In the genomic region with DNA sequence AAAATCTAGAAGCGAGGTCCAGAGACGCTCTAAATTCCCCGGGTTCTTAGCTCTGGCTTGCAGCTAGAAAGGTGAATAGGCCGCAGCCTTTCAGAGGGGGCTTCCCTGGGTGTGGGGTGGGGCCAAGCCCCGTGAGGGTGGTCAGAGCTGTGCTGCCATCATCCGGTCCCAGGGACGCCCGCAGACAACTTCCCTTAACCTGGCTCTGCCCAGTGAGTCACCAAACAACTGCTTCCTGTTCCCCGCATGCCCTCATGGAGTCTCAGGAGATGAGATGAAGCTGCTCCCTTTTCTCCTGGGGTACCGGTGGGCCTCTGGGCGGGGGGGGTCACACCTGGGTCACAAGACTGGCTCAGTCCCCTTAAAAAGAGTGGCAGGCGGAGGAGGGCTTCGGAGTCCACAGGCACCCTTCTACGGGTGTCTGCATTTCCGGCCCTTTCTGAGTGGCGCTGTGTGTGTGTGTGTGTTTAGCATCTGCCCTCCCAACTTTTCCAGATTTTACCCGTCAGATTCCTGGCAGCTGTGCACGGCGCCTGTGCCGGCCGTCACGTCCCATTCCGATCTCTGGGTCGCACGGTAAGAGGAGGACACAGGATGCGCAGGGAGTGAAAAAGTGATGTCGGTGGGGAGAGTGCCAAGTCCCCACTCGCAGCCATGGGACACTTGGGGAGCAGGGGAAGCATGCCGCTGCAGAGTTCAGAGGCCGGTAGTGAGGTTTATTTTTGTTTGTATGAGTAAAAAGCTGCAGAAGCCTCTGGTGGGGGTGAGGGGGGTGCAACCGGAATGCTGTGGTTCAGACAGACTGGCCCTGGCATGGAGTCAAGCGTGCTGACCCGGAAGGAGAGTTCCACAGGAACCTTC, we compare ENCODE assay signal across 10 cellular contexts. TPM values are rescaled to one million over a fixed set of nuclear protein-coding genes. Genes with fewer than 3 reads are reported as not detected.
DNase-seq lines count a peak whose midpoint lies in the region; ATAC-seq, FAIRE-seq and TF ChIP-seq lines count a peak whose summit lies in the region.
"Had no signal": no experiment of that assay in that cellular context is flagged by ENCODE, and none has a peak within 500 bp of the region (broad histone marks: within the 10 kb centered on the region; RNA-seq: fewer than 3 reads in every experiment).

No MANE protein-coding gene starts in this region.

- H2BK20ac ChIP-seq in H1 (ENCODE audit: low read length): no peak overlapping the region

- no peak overlapping the region; the same call in 1 of the 2 replicates for H3K18ac ChIP-seq in H1 (ENCODE audit: extremely low read depth, low read length)

- H3K36me3 ChIP-seq in H1 (ENCODE audit: control insufficient read depth in 2 of 4, insufficient read depth in 4 of 4, low read length in 3 of 4): 0 out of 8 replicates have a peak, but pooled peaks cover 0 to under 1% (median 0%) of the 10 kb centered on the region in 4 experiments

- 93% methylated on average over 33 of the region's 33 CpGs; no CpG with 5 or more reads in 1 of the 2 experiments for WGBS in H1 (ENCODE audit: extremely low coverage in 1 of 2, insufficient coverage in 1 of 2, insufficient read length in 1 of 2, insufficient replicate concordance in 2 of 2, low coverage in 1 of 2, low lambda C conversion rate in 2 of 2, missing lambda C conversion rate in 1 of 2), 2 experiments

- H3K4ac ChIP-seq in H1 (replicated peaks; ENCODE audit: insufficient read length, low read depth, low read length): no peak overlapping the region

- H3K23me2 ChIP-seq in H1 (ENCODE audit: low read depth, low read length): no peaks in the 10 kb centered on the region

- no peak overlapping the region for H2AFZ ChIP-seq in H1 (ENCODE audit: low read length)

- H3K9ac ChIP-seq in H1 (replicated peaks in 1 of 4; ENCODE audit: extremely low read depth in 1 of 4, low read depth in 3 of 4, low read length in 3 of 4): no peak overlapping the region

- H3K56ac ChIP-seq in H1 (replicated peaks; ENCODE audit: insufficient read length, low read depth, low read length): no peak overlapping the region

- H4K5ac ChIP-seq in H1 (ENCODE audit: insufficient read length, low read depth, low read length): no peak overlapping the region

- H3K79me2 ChIP-seq in H1 (ENCODE audit: control insufficient read depth in 1 of 2, insufficient read depth in 2 of 2, low read length in 2 of 2): no peaks in the 10 kb centered on the region

- CTCF ChIA-PET in AG04450 (lab: Charles Lee): interaction anchor here (0.5 to 1.6 kb wide), 5 partner anchors 10 to 173 kb away, joined by 3 to 6 read pairs (median 5); no protein-coding TSS in a partner anchor
- CTCF ChIA-PET in H1 (lab: Charles Lee; ENCODE audit: partially characterized antibody): interaction anchor here (0.6 to 11.7 kb wide), 17 partner anchors 9 to 384 kb away, joined by 3 to 122 read pairs (median 4); partner anchors contain the start of gene HIC1

- POLR2A ChIA-PET in AG04450 (lab: Yijun Ruan, JAX): interaction anchor here (0.6 to 2.2 kb wide), 12 partner anchors 10 to 110 kb away, joined by 3 to 11 read pairs (median 6); no protein-coding TSS in a partner anchor
- POLR2A ChIA-PET in H1 (lab: Charles Lee; ENCODE audit: partially characterized antibody): interaction anchor here (0.9 to 1.1 kb wide), 2 partner anchors 12 to 18 kb away, joined by 3 to 4 read pairs; no protein-coding TSS in a partner anchor

- H3K23ac ChIP-seq in H1 (ENCODE audit: insufficient read length): no peak overlapping the region

- TF ChIP-seq CTCF in AG04450 (IDR thresholded peaks at IDR 0.05; ENCODE audit: low read depth, low read length): no peak
- no peak for TF ChIP-seq CTCF in H1 (IDR thresholded peaks at IDR 0.05; ENCODE audit: control extremely low read depth in 1 of 3, insufficient read depth in 1 of 3, low read depth in 1 of 3, low read length in 3 of 3)

- H3K9me3 ChIP-seq in AG04450 (ENCODE audit: control insufficient read depth, insufficient read depth, low read length) (no peaks in the 10 kb centered on the region; the same call in 1 of the 2 replicates), H1 (ENCODE audit: insufficient read depth in 2 of 2, low read depth in 1 of 2, low read length in 1 of 2) (no peaks in the 10 kb centered on the region)

- H3K4me1 ChIP-seq in H1 (replicated peaks in 1 of 4; ENCODE audit: control insufficient read depth in 3 of 4, insufficient read depth in 4 of 4, low read length in 3 of 4): peaks cover 2 to 17% (median 5%) of the 10 kb centered on the region in 4 experiments; a peak in 6 of 7 replicates

- peaks cover 2 to 4% of the 10 kb centered on the region in 2 experiments for H4K20me1 ChIP-seq in H1 (replicated peaks in 1 of 2; ENCODE audit: control insufficient read depth in 1 of 2, insufficient read depth in 2 of 2, low read length in 2 of 2)

- H2AK5ac ChIP-seq in H1 (ENCODE audit: low read depth, low read length): 0 out of 2 replicates have a peak overlapping the region, but pooled peaks have one; percentile 8

- DNase-seq in AG04450 (ENCODE audit: low read depth, low spot score) (peak; percentile 72), M059J (ENCODE audit: low read depth) (peak; percentile 78), H1 (ENCODE audit: low read depth in 1 of 2, low spot score in 2 of 2) (no peak), myocyte (ENCODE audit: low read depth) (peak; percentile 68), inferior parietal cortex (ENCODE audit: extremely low spot score) (no peak), SIG-M5 treated with dmso at 0.1 percent for 504 hours (lab: John Stamatoyannopoulos, UW; ENCODE audit: unreplicated experiment) (no peak), NCI-H2107 (lab: John Stamatoyannopoulos, UW) (no peak)
- DNase-seq: NCI-H82 had no signal

- no peak for FAIRE-seq in H1 (lab: Jason Lieb, UNC)

- no peak overlapping the region for H4K91ac ChIP-seq in H1 (replicated peaks; ENCODE audit: insufficient read length, low read length)

- no peak overlapping the region for H2BK120ac ChIP-seq in H1 (replicated peaks; ENCODE audit: low read depth, low read length)

- H3K27ac ChIP-seq in AG04450 (ENCODE audit: low read depth, low read length) (peak overlapping the region; percentile 87), H1 (ENCODE audit: low read depth, low read length) (no peak overlapping the region)

- H2BK5ac ChIP-seq in H1 (ENCODE audit: low read depth, low read length): no peak overlapping the region; the same call in 1 of the 2 replicates

- no peak for TF ChIP-seq EP300 in H1 (IDR thresholded peaks at IDR 0.05; ENCODE audit: borderline replicate concordance in 1 of 2, low read depth in 2 of 2, low read length in 2 of 2)

- H3K27me3 ChIP-seq in AG04450 (ENCODE audit: control insufficient read depth, insufficient read depth, low read length) (no peaks in the 10 kb centered on the region), H1 (replicated peaks in 1 of 4; ENCODE audit: control insufficient read depth in 3 of 4, extremely low read depth in 1 of 4, insufficient read depth in 3 of 4, low read length in 3 of 4) (no peaks in the 10 kb centered on the region)

- no peak overlapping the region for H3K4me3 ChIP-seq in AG04450 (ENCODE audit: low read depth, low read length)
- H3K4me3 ChIP-seq in H1 (ENCODE audit: extremely low read depth in 1 of 4, insufficient read depth in 2 of 4, low read depth in 3 of 4, low read length in 4 of 4): no peak overlapping the region
- H3K4me3 ChIP-seq: smooth muscle cell had no signal

- no peak overlapping the region for H3K14ac ChIP-seq in H1 (ENCODE audit: insufficient read length)

- H3K79me1 ChIP-seq in H1 (ENCODE audit: low read depth, low read length): no peaks in the 10 kb centered on the region

- ATAC-seq in HG03571 (IDR thresholded peaks at IDR 0.05; ENCODE audit: unreplicated experiment): no peak

- H3K4me2 ChIP-seq in H1 (ENCODE audit: insufficient read depth in 1 of 2, low read depth in 2 of 2, low read length in 2 of 2): no peak overlapping the region
- H3K4me2 ChIP-seq: smooth muscle cell had no signal

- no peak overlapping the region for H2BK15ac ChIP-seq in H1 (ENCODE audit: low read length)

- TF ChIP-seq POLR2A in H1 (IDR thresholded peaks at IDR 0.05; ENCODE audit: control extremely low read depth in 1 of 2, low read depth in 2 of 2, low read length in 2 of 2): no peak

- TF ChIP-seq RAD21 in H1 (IDR thresholded peaks at IDR 0.05 in 1 of 2, conservative IDR thresholded peaks at IDR 0.05 in 1 of 2; ENCODE audit: low read depth in 2 of 2, low read length in 2 of 2): no peak

- 0 out of 2 replicates have a peak overlapping the region, but pooled peaks have one; percentile 53 for H2BK12ac ChIP-seq in H1 (ENCODE audit: low read depth, low read length)

- H4K8ac ChIP-seq in H1 (ENCODE audit: extremely low read depth, insufficient read depth, low read length): no peak overlapping the region

RNA-seq across cellular contexts. Expression of gene HIC1, which starts 16.7 kb away (rescaled TPM):
- polyA plus RNA-seq in AG04450 (2011; rRNA removed) (12.7 and 14.4 TPM in 2 replicates), H1 (2011; rRNA removed) (0.06 and 0.11 TPM in 2 replicates)
- polyA minus RNA-seq in AG04450 (2011; rRNA and poly(A)+ RNA removed): 13.7 and 15.8 TPM in 2 replicates
- 2.2 and 3.7 TPM in 2 replicates for total RNA-seq in M059J (2014; rRNA removed; shearing (Covaris generic))
- total RNA-seq in H1 (2021; fragmentation: NEBNext Ultra II Directional; extraction: Animal tissue kit (Norgen Biotek cat#: 25700)): 0.09 and 0.19 TPM in 2 replicates
- polyA plus RNA-seq in H1 (2011; cell fraction: cytosol; rRNA removed): 0.09 TPM
- 0.20 TPM for polyA plus RNA-seq in H1 (2011; cell fraction: nucleus; rRNA removed)
- 0.09 to 0.24 TPM (median 0.20 TPM) in 4 replicates for polyA plus RNA-seq in H1 (2012, experiment 1 of 2)
- 0.20 TPM for polyA plus RNA-seq in H1 (2012, experiment 2 of 2)
- 0.02 TPM for polyA plus RNA-seq in H1 (2013, experiment 1 of 2)
- polyA plus RNA-seq in H1 (2013, experiment 2 of 2): 0.11 TPM
- polyA minus RNA-seq in H1 (2011; rRNA and poly(A)+ RNA removed): 0.22 TPM in 1 of 2 replicates, not detected in the other
- not detected for polyA minus RNA-seq in H1 (2011; cell fraction: cytosol; rRNA and poly(A)+ RNA removed)
- 0.30 TPM for polyA minus RNA-seq in H1 (2011; cell fraction: nucleus; rRNA and poly(A)+ RNA removed)
- total RNA-seq in myocyte: 2.9 and 6.8 TPM in 2 replicates
- polyA plus RNA-seq in myocyte (2012): 1.9 TPM

RNA-seq across cellular contexts. Expression of gene OVCA2, which starts 29.8 kb away (rescaled TPM):
- polyA plus RNA-seq in AG04450 (2011; rRNA removed): 38.0 and 45.0 TPM in 2 replicates
- 16.8 and 18.1 TPM in 2 replicates for polyA minus RNA-seq in AG04450 (2011; rRNA and poly(A)+ RNA removed)
- 18.9 and 24.0 TPM in 2 replicates for total RNA-seq in M059J (2014; rRNA removed; shearing (Covaris generic))
- total RNA-seq in H1 (2021; fragmentation: NEBNext Ultra II Directional; extraction: Animal tissue kit (Norgen Biotek cat#: 25700)): 14.9 and 15.3 TPM in 2 replicates
- polyA plus RNA-seq in H1 (2011; rRNA removed): 34.5 and 37.0 TPM in 2 replicates
- polyA plus RNA-seq in H1 (2011; cell fraction: cytosol; rRNA removed): 24.4 TPM
- polyA plus RNA-seq in H1 (2011; cell fraction: nucleus; rRNA removed): 22.7 TPM
- polyA plus RNA-seq in H1 (2012, experiment 1 of 2): 17.7 to 21.4 TPM (median 18.6 TPM) in 4 replicates
- 42.5 TPM for polyA plus RNA-seq in H1 (2012, experiment 2 of 2)
- 23.4 TPM for polyA plus RNA-seq in H1 (2013, experiment 1 of 2)
- 23.8 TPM for polyA plus RNA-seq in H1 (2013, experiment 2 of 2)
- polyA minus RNA-seq in H1 (2011; rRNA and poly(A)+ RNA removed): 18.9 TPM in 2 replicates
- polyA minus RNA-seq in H1 (2011; cell fraction: cytosol; rRNA and poly(A)+ RNA removed): 7.5 TPM
- polyA minus RNA-seq in H1 (2011; cell fraction: nucleus; rRNA and poly(A)+ RNA removed): 5.2 TPM
- 43.9 and 53.7 TPM in 2 replicates for total RNA-seq in myocyte
- 40.9 TPM for polyA plus RNA-seq in myocyte (2012)

RNA-seq across cellular contexts. Expression of gene DPH1, which starts 41.7 kb away (rescaled TPM):
- polyA plus RNA-seq in AG04450 (2011; rRNA removed) (25.3 and 29.9 TPM in 2 replicates), H1 (2011; rRNA removed) (30.0 and 48.3 TPM in 2 replicates)
- 27.5 and 45.4 TPM in 2 replicates for polyA minus RNA-seq in AG04450 (2011; rRNA and poly(A)+ RNA removed)
- total RNA-seq in M059J (2014; rRNA removed; shearing (Covaris generic)): 28.0 and 29.5 TPM in 2 replicates
- 24.9 and 27.1 TPM in 2 replicates for total RNA-seq in H1 (2021; fragmentation: NEBNext Ultra II Directional; extraction: Animal tissue kit (Norgen Biotek cat#: 25700))
- polyA plus RNA-seq in H1 (2011; cell fraction: cytosol; rRNA removed): 26.0 TPM
- polyA plus RNA-seq in H1 (2011; cell fraction: nucleus; rRNA removed): 76.8 TPM
- polyA plus RNA-seq in H1 (2012, experiment 1 of 2): 14.1 to 21.6 TPM (median 19.7 TPM) in 4 replicates
- polyA plus RNA-seq in H1 (2012, experiment 2 of 2): 16.4 TPM
- 13.4 TPM for polyA plus RNA-seq in H1 (2013, experiment 1 of 2)
- polyA plus RNA-seq in H1 (2013, experiment 2 of 2): 12.3 TPM
- 22.8 and 35.7 TPM in 2 replicates for polyA minus RNA-seq in H1 (2011; rRNA and poly(A)+ RNA removed)
- polyA minus RNA-seq in H1 (2011; cell fraction: cytosol; rRNA and poly(A)+ RNA removed): 15.0 TPM
- 34.4 TPM for polyA minus RNA-seq in H1 (2011; cell fraction: nucleus; rRNA and poly(A)+ RNA removed)
- 36.1 and 39.4 TPM in 2 replicates for total RNA-seq in myocyte
- 42.4 TPM for polyA plus RNA-seq in myocyte (2012)

RNA-seq across cellular contexts. Expression of gene RTN4RL1, which starts 46.5 kb away (rescaled TPM):
- polyA plus RNA-seq in AG04450 (2011; rRNA removed) (0.02 and 0.04 TPM in 2 replicates), H1 (2011; rRNA removed) (0.09 and 0.11 TPM in 2 replicates)
- not detected in 2 replicates for polyA minus RNA-seq in AG04450 (2011; rRNA and poly(A)+ RNA removed)
- 0.12 and 0.67 TPM in 2 replicates for total RNA-seq in M059J (2014; rRNA removed; shearing (Covaris generic))
- 0.11 TPM in 1 of 2 replicates, not detected in the other for total RNA-seq in H1 (2021; fragmentation: NEBNext Ultra II Directional; extraction: Animal tissue kit (Norgen Biotek cat#: 25700))
- polyA plus RNA-seq in H1 (2011; cell fraction: cytosol; rRNA removed): 0.10 TPM
- polyA plus RNA-seq in H1 (2011; cell fraction: nucleus; rRNA removed): 0.07 TPM
- 0.11 to 0.17 TPM (median 0.14 TPM) in 3 of 4 replicates, not detected in the other for polyA plus RNA-seq in H1 (2012, experiment 1 of 2)
- polyA plus RNA-seq in H1 (2012, experiment 2 of 2): 0.12 TPM
- 0.06 TPM for polyA plus RNA-seq in H1 (2013, experiment 1 of 2)
- 0.04 TPM for polyA plus RNA-seq in H1 (2013, experiment 2 of 2)
- 0.03 and 0.05 TPM in 2 replicates for polyA minus RNA-seq in H1 (2011; rRNA and poly(A)+ RNA removed)
- not detected for polyA minus RNA-seq in H1 (2011; cell fraction: cytosol; rRNA and poly(A)+ RNA removed)
- polyA minus RNA-seq in H1 (2011; cell fraction: nucleus; rRNA and poly(A)+ RNA removed): not detected
- 0.96 and 1.9 TPM in 2 replicates for total RNA-seq in myocyte
- polyA plus RNA-seq in myocyte (2012): 0.29 TPM
- total RNA-seq: smooth muscle cell had no signal
- polyA plus RNA-seq: smooth muscle cell had no signal

Comparison
In these comparisons a context has a peak if more than half of its experiments do, and no peak if none do; other contexts are left out.
1. DNase-seq: peak in AG04450 (single experiment), M059J (single experiment) and myocyte (single experiment); none in H1 (0 of 2), inferior parietal cortex (single experiment), SIG-M5 treated with dmso at 0.1 percent for 504 hours (single experiment) and NCI-H2107 (single experiment).